In the genomic region with DNA sequence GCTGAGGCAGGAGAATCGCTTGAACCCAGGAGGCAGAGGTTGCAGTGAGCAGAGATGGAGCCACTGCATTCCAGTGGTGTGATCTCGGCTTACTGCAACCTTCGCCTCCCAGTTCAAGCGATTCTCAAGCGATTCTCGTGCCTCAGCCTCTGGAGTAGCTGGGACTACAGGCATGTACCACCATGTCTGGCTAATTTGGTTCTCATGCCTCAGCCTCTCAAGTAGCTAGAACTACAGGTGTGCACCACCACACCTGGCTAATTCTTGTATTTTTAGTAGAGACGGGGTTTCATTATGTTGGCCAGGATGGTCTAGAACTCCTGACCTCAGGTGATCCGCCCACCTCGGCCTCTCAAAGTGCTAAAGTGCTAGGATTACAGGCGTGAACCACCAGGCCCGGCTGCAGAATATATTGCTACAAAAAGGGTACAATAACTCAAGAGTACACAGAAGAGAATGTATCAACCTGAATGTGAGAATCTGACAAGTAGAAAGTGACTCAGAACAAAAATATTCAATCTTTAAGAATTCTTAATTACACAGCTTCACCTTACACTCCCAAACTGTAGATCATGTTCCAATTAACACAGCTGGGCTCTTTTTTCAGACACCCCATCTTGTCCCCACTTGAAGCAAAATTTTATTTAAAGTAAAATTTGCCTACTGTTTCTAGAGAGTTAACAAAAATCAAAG, we compare ENCODE assay signal across 8 cellular contexts. TPM values are rescaled to one million over a fixed set of nuclear protein-coding genes. Genes with fewer than 3 reads are reported as not detected.
DNase-seq lines count a peak whose midpoint lies in the region; ATAC-seq and TF ChIP-seq lines count a peak whose summit lies in the region.
"Not testable (repeated sequence)": the region's sequence is repeated elsewhere in the genome, so short reads cannot be mapped to it uniquely, and the experiment has no call there.

No MANE protein-coding gene starts in this region.

- not testable (repeated sequence) for H3K27ac ChIP-seq in AG04450 (ENCODE audit: low read depth, low read length); iPS-18a (ENCODE audit: low read length)
- peak overlapping the region; percentile 80 for H3K27ac ChIP-seq in RWPE2 (ENCODE audit: poor library complexity, severe bottlenecking)

- H3K36me3 Mint-ChIP-seq in activated naive CD4-positive, alpha-beta T cell treated with anti-CD3 and anti-CD28 coated beads, Interleukin-2, amount 50 U/mL, for 72 hours, result peaks cover 10 to 12% of the 10 kb centered on the region in 2 donors
- H3K36me3 Mint-ChIP-seq in effector memory CD8-positive, alpha-beta T cell (ENCODE audit: insufficient read depth), result peaks cover 35% of the 10 kb centered on the region
- peaks cover 40% of the 10 kb centered on the region for H3K36me3 Mint-ChIP-seq in nephron progenitor cell (ENCODE audit: low read depth)

- H3K4me3 ChIP-seq in AG04450 (ENCODE audit: low read depth, low read length) (peak overlapping the region; percentile 85), RWPE2 (ENCODE audit: severe bottlenecking) (peak overlapping the region; percentile 90), iPS-18a (ENCODE audit: low read length) (peak overlapping the region; percentile 95)

- not testable (repeated sequence) for H3K9me3 Mint-ChIP-seq in activated naive CD4-positive, alpha-beta T cell treated with anti-CD3 and anti-CD28 coated beads, Interleukin-2, amount 50 U/mL, for 72 hours; effector memory CD8-positive, alpha-beta T cell; nephron progenitor cell; stimulated activated naive CD8-positive, alpha-beta T cell treated with anti-CD3 and anti-CD28 coated beads, Interleukin-15, amount 100 ng/mL, for 72 hours

- peak overlapping the region; percentile 87 to 94 for H3K4me3 Mint-ChIP-seq in effector memory CD8-positive, alpha-beta T cell
- H3K4me3 Mint-ChIP-seq in nephron progenitor cell, result peak overlapping the region; percentile 98
- peak overlapping the region; percentile 86 to 98 for H3K4me3 Mint-ChIP-seq in stimulated activated naive CD8-positive, alpha-beta T cell treated with anti-CD3 and anti-CD28 coated beads, Interleukin-15, amount 100 ng/mL, for 72 hours

- H3K9me3 ChIP-seq in AG04450 (ENCODE audit: control insufficient read depth, insufficient read depth, low read length); RWPE2 (ENCODE audit: severe bottlenecking); iPS-18a (ENCODE audit: control insufficient read depth, low read depth, low read length): not testable (repeated sequence)

- H3K4me1 Mint-ChIP-seq in effector memory CD8-positive, alpha-beta T cell (ENCODE audit: low read depth in 2 of 2), result peaks cover 20 to 38% of the 10 kb centered on the region in 2 donors
- H3K4me1 Mint-ChIP-seq in nephron progenitor cell, result peaks cover 29% of the 10 kb centered on the region
- H3K4me1 Mint-ChIP-seq in stimulated activated naive CD8-positive, alpha-beta T cell treated with anti-CD3 and anti-CD28 coated beads, Interleukin-15, amount 100 ng/mL, for 72 hours, result peaks cover 46% of the 10 kb centered on the region

- peaks cover 24% of the 10 kb centered on the region for H3K36me3 ChIP-seq in RWPE2 (ENCODE audit: low read depth)
- H3K36me3 ChIP-seq in iPS-18a (ENCODE audit: control insufficient read depth, low read depth, low read length), result not testable (repeated sequence)

- peak overlapping the region; percentile 98 for H3K9ac ChIP-seq in iPS-18a (ENCODE audit: low read length)

- POLR2A ChIA-PET in AG04450 (lab: Yijun Ruan, JAX), result interaction anchor here (3.1 kb wide), 1 partner anchor 91 kb away, joined by 27 read pairs; the partner anchor contains the start of gene HSPA4

- peaks cover 24% of the 10 kb centered on the region for H3K4me1 ChIP-seq in RWPE2 (ENCODE audit: insufficient read depth, poor library complexity, severe bottlenecking)
- H3K4me1 ChIP-seq in iPS-18a (ENCODE audit: control insufficient read depth, low read depth, low read length), result not testable (repeated sequence)

- 0 out of 3 replicates have a peak, but pooled peaks have one; percentile 4 for ATAC-seq in RWPE2 (ENCODE audit: low read depth)
- not testable (repeated sequence) for ATAC-seq in activated naive CD4-positive, alpha-beta T cell treated with anti-CD3 and anti-CD28 coated beads, Interleukin-2, amount 50 U/mL, for 72 hours; effector memory CD8-positive, alpha-beta T cell (replicated peaks); stimulated activated naive CD8-positive, alpha-beta T cell treated with anti-CD3 and anti-CD28 coated beads, Interleukin-15, amount 100 ng/mL, for 72 hours

- DNase-seq in AG04450 (ENCODE audit: low read depth, low spot score); RWPE2 (ENCODE audit: low spot score); activated naive CD4-positive, alpha-beta T cell treated with anti-CD3 and anti-CD28 coated beads, Interleukin-2, amount 50 U/mL, for 72 hours (ENCODE audit: low spot score in 2 of 2); effector memory CD8-positive, alpha-beta T cell; nephron progenitor cell; stimulated activated naive CD8-positive, alpha-beta T cell treated with anti-CD3 and anti-CD28 coated beads, Interleukin-15, amount 100 ng/mL, for 72 hours: not testable (repeated sequence)
- peak; percentile 5 for DNase-seq in HCEC 1CT

- not testable (repeated sequence) for H3K27me3 ChIP-seq in AG04450 (ENCODE audit: control insufficient read depth, insufficient read depth, low read length); RWPE2 (ENCODE audit: insufficient read depth, poor library complexity, severe bottlenecking); iPS-18a (ENCODE audit: control insufficient read depth, insufficient read depth, low read length)

- TF ChIP-seq CTCF in AG04450 (IDR thresholded peaks at IDR 0.05; ENCODE audit: low read depth, low read length); RWPE2 (IDR thresholded peaks at IDR 0.05; ENCODE audit: poor library complexity, severe bottlenecking); nephron progenitor cell (IDR thresholded peaks at IDR 0.05): not testable (repeated sequence)

- not testable (repeated sequence) for H3K27me3 Mint-ChIP-seq in effector memory CD8-positive, alpha-beta T cell; nephron progenitor cell (ENCODE audit: low read depth, poor library complexity); stimulated activated naive CD8-positive, alpha-beta T cell treated with anti-CD3 and anti-CD28 coated beads, Interleukin-15, amount 100 ng/mL, for 72 hours

- CTCF ChIA-PET in AG04450 (lab: Charles Lee), result not testable (repeated sequence)

- peak overlapping the region; percentile 65 to 98 for H3K27ac Mint-ChIP-seq in activated naive CD4-positive, alpha-beta T cell treated with anti-CD3 and anti-CD28 coated beads, Interleukin-2, amount 50 U/mL, for 72 hours
- peak overlapping the region in 1 of 2 donors; percentile 98 for H3K27ac Mint-ChIP-seq in effector memory CD8-positive, alpha-beta T cell
- H3K27ac Mint-ChIP-seq in nephron progenitor cell, result peak overlapping the region; percentile 74
- H3K27ac Mint-ChIP-seq in stimulated activated naive CD8-positive, alpha-beta T cell treated with anti-CD3 and anti-CD28 coated beads, Interleukin-15, amount 100 ng/mL, for 72 hours, result peak overlapping the region in 1 of 2 donors; percentile 74

RNA-seq across cellular contexts. Expression of gene AFF4, which starts 2.2 kb away (rescaled TPM):
- polyA plus RNA-seq in AG04450 (2011; rRNA removed), result 57.6 and 62.3 TPM in 2 replicates
- polyA minus RNA-seq in AG04450 (2011; rRNA and poly(A)+ RNA removed), result 128 and 160 TPM in 2 replicates
- 10 to 100 TPM; 31.6 to 52.8 TPM for total RNA-seq in activated naive CD4-positive, alpha-beta T cell treated with anti-CD3 and anti-CD28 coated beads, Interleukin-2, amount 50 U/mL, for 72 hours
